ENCODE assay signal across 11 cellular contexts in the genomic region with DNA sequence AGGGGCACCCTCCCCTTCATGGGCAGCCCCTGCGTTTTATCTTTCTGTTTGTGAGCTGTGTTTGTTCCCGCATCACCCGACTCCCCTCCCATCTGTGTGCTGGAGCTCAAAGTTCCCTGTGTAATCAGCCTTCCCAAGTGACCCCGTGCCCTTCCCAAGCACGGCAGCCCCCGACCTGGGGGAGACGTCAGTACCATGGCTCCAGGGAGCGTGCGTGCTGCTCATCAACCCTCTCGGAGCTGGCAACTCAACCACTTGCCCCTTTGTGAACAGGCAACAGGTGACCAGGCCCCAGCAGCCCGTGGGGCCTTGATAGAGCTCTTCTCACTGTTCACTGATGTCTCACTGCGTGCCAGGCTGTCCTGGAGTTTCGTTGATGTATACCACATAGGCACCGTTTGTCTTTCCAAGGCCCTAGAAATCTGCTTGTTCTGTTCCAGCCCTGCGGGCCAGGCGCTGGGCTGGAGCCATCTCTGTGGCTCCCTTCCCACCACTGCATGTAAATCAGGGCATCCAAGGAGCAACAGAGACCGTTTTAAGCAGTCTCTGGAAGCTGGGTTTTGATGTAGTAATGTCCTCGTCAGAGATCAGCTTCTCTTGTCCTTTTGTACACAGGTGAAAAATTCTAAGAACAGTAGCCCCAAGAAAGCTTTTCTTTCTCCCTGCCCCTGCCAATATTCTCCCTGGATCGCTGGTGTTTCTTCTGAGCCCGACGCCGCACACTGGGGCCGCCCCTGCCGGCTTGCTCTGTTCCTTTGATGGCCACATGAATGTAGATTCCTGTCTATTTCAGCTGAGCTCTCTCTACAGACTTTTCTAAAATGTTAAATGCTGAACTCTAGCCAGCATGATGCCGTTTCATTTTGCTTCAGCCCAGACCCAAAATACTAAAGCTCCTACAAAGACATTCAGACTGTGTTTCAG.
A peak's percentile ranks its signal among the peaks of the same experiment; 100 is the strongest.
DNase-seq lines count a peak whose midpoint lies in the region; ATAC-seq and TF ChIP-seq lines count a peak whose summit lies in the region.
"Had no signal": no experiment of that assay in that cellular context is flagged by ENCODE, and none has a peak within 500 bp of the region (broad histone marks: within the 10 kb centered on the region; RNA-seq: fewer than 3 reads in every experiment).

No MANE protein-coding gene starts in this region.

- peak overlapping the region in 1 of 2 donors; percentile 8 for H3K27ac ChIP-seq in ascending aorta
- peak overlapping the region; percentile 82 for H3K27ac ChIP-seq in rectal smooth muscle tissue (ENCODE audit: low read depth, low read length)
- H3K27ac ChIP-seq: BLaER1 had no signal

- H3K36me3 ChIP-seq in ascending aorta (no peaks in the 10 kb centered on the region), rectal smooth muscle tissue (ENCODE audit: control insufficient read depth, insufficient read depth, low read length) (no peaks in the 10 kb centered on the region)
- H3K36me3 ChIP-seq: BLaER1 had no signal

- no peaks in the 10 kb centered on the region for H3K9me3 ChIP-seq in ascending aorta
- H3K9me3 ChIP-seq: BLaER1 had no signal

- DNase-seq in Ammon's horn (ENCODE audit: low spot score) (peak; percentile 68), ascending aorta (ENCODE audit: low spot score in 2 of 2) (no peak), iris pigment epithelial cell (ENCODE audit: low read depth) (peak; percentile 8), GM20000 (ENCODE audit: low spot score) (no peak)
- DNase-seq in stimulated activated naive CD8-positive, alpha-beta T cell treated with anti-CD3 and anti-CD28 coated beads, Interleukin-15, Interleukin-2, amounts not matched to agents 100 U/mL and 50 U/mL, for 24 hours = no peak
- DNase-seq: activated naive CD4-positive, alpha-beta T cell; OCI-M1 had no signal

- no peaks in the 10 kb centered on the region for H3K27me3 ChIP-seq in ascending aorta
- no peaks in the 10 kb centered on the region for H3K27me3 ChIP-seq in rectal smooth muscle tissue (ENCODE audit: control insufficient read depth, insufficient read depth, low read length)
- H3K27me3 ChIP-seq: BLaER1 had no signal

- ATAC-seq in GM18870 (IDR thresholded peaks at IDR 0.05; ENCODE audit: unreplicated experiment) (no peak), HG03196 (IDR thresholded peaks at IDR 0.05; ENCODE audit: unreplicated experiment) (no peak)
- no peak for ATAC-seq in stimulated activated naive CD8-positive, alpha-beta T cell treated with anti-CD3 and anti-CD28 coated beads, Interleukin-15, Interleukin-2, amounts not matched to agents 100 U/mL and 50 U/mL, for 24 hours

- TF ChIP-seq CTCF in ascending aorta (IDR thresholded peaks at IDR 0.05) (no peak), GM20000 (IDR thresholded peaks at IDR 0.05; ENCODE audit: extremely low read depth, missing control alignments) (no peak)

- intact Hi-C loops in ascending aorta (cut with DNase I) = no loop called here

- peaks cover 0 to 2% of the 10 kb centered on the region in 2 donors for H3K4me1 ChIP-seq in ascending aorta
- peaks cover 31% of the 10 kb centered on the region for H3K4me1 ChIP-seq in rectal smooth muscle tissue (ENCODE audit: control insufficient read depth, insufficient read depth, low read length)
- H3K4me1 ChIP-seq: BLaER1 had no signal

- H3K9ac ChIP-seq in rectal smooth muscle tissue (ENCODE audit: low read length) = no peak overlapping the region
- H3K9ac ChIP-seq: BLaER1 had no signal

- H3K4me3 ChIP-seq in ascending aorta (peak overlapping the region; percentile 29 to 55), rectal smooth muscle tissue (ENCODE audit: low read length) (peak overlapping the region; percentile 51)
- H3K4me3 ChIP-seq: BLaER1 had no signal

Comparison
In these comparisons a context has a peak if more than half of its experiments do, and no peak if none do; other contexts are left out.
1. DNase-seq: peak in Ammon's horn (single experiment) and iris pigment epithelial cell (single experiment); none in ascending aorta (0 of 2), stimulated activated naive CD8-positive, alpha-beta T cell treated with anti-CD3 and anti-CD28 coated beads, Interleukin-15, Interleukin-2, amounts not matched to agents 100 U/mL and 50 U/mL, for 24 hours (single experiment) and GM20000 (single experiment).